ENCODE assay signal across 14 cellular contexts in the genomic region with DNA sequence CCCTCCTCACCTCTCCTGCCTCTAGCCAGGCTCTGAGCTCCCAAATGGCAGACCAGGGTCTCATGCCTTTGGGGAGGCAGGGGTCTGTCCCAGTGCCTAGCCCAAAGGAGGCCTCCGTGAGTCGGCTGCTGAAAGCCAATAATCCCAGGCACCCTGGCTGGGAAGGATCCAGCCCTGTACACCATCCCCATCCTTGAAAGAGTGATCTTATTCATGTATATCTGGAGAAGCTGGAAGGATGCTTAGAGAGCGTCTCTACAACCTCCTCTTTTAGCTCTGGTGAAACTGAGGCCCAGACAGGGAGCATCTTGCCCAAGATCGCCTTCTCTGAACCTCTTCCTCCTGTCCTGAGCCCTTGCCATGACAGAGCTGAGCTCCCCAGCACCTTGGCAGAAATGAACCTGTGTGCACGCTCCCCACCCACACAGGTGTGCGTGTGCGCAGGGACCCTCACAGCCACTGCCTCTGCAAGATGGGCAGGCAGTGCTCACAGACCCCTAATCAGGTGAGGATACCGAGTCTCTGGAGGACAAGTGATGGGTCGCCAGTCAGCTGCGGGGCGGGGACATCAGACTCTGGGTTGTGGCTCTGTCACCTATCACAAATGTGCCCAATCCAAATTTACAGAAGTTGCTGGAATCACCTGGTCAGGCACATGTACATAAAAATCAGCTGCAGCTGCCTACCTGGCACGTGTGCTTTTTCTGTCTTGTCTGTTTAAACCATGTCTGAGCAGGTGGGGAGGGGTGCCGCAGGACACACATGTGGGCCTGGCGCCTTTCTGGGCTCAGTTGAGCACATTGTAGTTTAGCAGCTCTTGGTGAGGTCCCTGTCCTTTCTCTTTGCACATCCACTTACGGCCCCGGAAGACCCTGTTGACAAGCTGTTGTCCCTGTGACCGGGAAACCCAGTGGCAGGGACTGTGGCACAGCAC. TPM values are rescaled to one million over a fixed set of nuclear protein-coding genes. Genes with fewer than 3 reads are reported as not detected.
DNase-seq lines count a peak whose midpoint lies in the region; ATAC-seq and TF ChIP-seq lines count a peak whose summit lies in the region.
"Had no signal": no experiment of that assay in that cellular context is flagged by ENCODE, and none has a peak within 500 bp of the region (broad histone marks: within the 10 kb centered on the region; RNA-seq: fewer than 3 reads in every experiment).

No MANE protein-coding gene starts in this region.

- TF ChIP-seq CTCF in SK-N-SH (IDR thresholded peaks at IDR 0.05) (no peak), dorsolateral prefrontal cortex (IDR thresholded peaks at IDR 0.05 in 54 of 56, conservative IDR thresholded peaks at IDR 0.05 in 2 of 56; ENCODE audit: low read depth in 1 of 56, partially characterized antibody in 56 of 56) (no peak)

- 82% methylated on average over 10 of the region's 17 CpGs for WGBS in SK-N-SH (ENCODE audit: low lambda C conversion rate)

- no peaks in the 10 kb centered on the region for H3K36me3 Mint-ChIP-seq in activated CD8-positive, alpha-beta T cell treated with anti-CD3 and anti-CD28 coated beads, Interleukin-2, amount 10 ng/mL, durations not matched to agents 7 days and 5 days (ENCODE audit: low read depth)

- H3F3A ChIP-seq in SK-N-SH (replicated peaks; ENCODE audit: insufficient read depth): no peaks in the 10 kb centered on the region

- no peak overlapping the region for H3K4me3 Mint-ChIP-seq in activated CD8-positive, alpha-beta T cell treated with anti-CD3 and anti-CD28 coated beads, Interleukin-2, amount 10 ng/mL, durations not matched to agents 7 days and 5 days

- H3K27ac ChIP-seq in SK-N-SH (ENCODE audit: low read depth in 2 of 2, low read length in 1 of 2) (no peak overlapping the region), dorsolateral prefrontal cortex (peak overlapping the region in 58 of 59 donors; percentile 12 to 98 (median 94)), muscle layer of colon (ENCODE audit: low read depth, low read length) (peak overlapping the region; percentile 26), substantia nigra (ENCODE audit: low read depth, low read length, poor library complexity, severe bottlenecking) (peak overlapping the region; percentile 91)
- H3K27ac ChIP-seq: SK-N-MC had no signal

- H3K9me3 Mint-ChIP-seq in activated CD8-positive, alpha-beta T cell treated with anti-CD3 and anti-CD28 coated beads, Interleukin-2, amount 10 ng/mL, durations not matched to agents 7 days and 5 days (ENCODE audit: insufficient read depth): no peaks in the 10 kb centered on the region

- intact Hi-C loops in dorsolateral prefrontal cortex (cut with DNase I): no loop called here

- H3K4me3 ChIP-seq in SK-N-SH (ENCODE audit: low read depth in 2 of 2, low read length in 1 of 2) (no peak overlapping the region), dorsolateral prefrontal cortex (peak overlapping the region in 35 of 59 donors; percentile 44 to 71 (median 63)), muscle layer of colon (ENCODE audit: low read depth in 1 of 2, low read length in 2 of 2) (peak overlapping the region; percentile 58 to 62)
- H3K4me3 ChIP-seq: SK-N-MC had no signal

- H3K4me1 Mint-ChIP-seq in activated CD8-positive, alpha-beta T cell treated with anti-CD3 and anti-CD28 coated beads, Interleukin-2, amount 10 ng/mL, durations not matched to agents 7 days and 5 days (ENCODE audit: low read depth): peaks cover 16% of the 10 kb centered on the region

- no peaks in the 10 kb centered on the region for H3K79me2 ChIP-seq in SK-N-SH (ENCODE audit: insufficient read depth)

- H3K9ac ChIP-seq in SK-N-SH (no peak overlapping the region), muscle layer of colon (ENCODE audit: low read length) (peak overlapping the region; percentile 53)

- peak; percentile 29 for DNase-seq in SK-N-SH
- peak in 6 of 10 donors; percentile 18 to 38 (median 30) for DNase-seq in dorsolateral prefrontal cortex
- DNase-seq in substantia nigra (lab: John Stamatoyannopoulos, UW): no peak
- DNase-seq in activated CD8-positive, alpha-beta T cell treated with anti-CD3 and anti-CD28 coated beads, Interleukin-2, amount 10 ng/mL, durations not matched to agents 7 days and 5 days: no peak
- no peak for DNase-seq in NK-92 treated with Interleukin-12 subunit alpha and Interleukin-12 subunit beta, amount 100 ng/mL, for 24 hours (lab: John Stamatoyannopoulos, UW)
- DNase-seq in NCI-H1436 treated with DMSO at 0.1 percent for 48 hours (lab: John Stamatoyannopoulos, UW): no peak
- DNase-seq: 8988T; activated CD4-positive, alpha-beta T cell treated with anti-CD3 and anti-CD28 coated beads, Interleukin-2, amount 50 U/mL, for 4 hours; DMS79; esophagus squamous epithelium had no signal

- H3K27me3 Mint-ChIP-seq in activated CD8-positive, alpha-beta T cell treated with anti-CD3 and anti-CD28 coated beads, Interleukin-2, amount 10 ng/mL, durations not matched to agents 7 days and 5 days (ENCODE audit: low read depth): peaks cover 41% of the 10 kb centered on the region

- H3K9me2 ChIP-seq in SK-N-SH: no peaks in the 10 kb centered on the region

- no peaks in the 10 kb centered on the region for H3K4me1 ChIP-seq in SK-N-SH (ENCODE audit: control insufficient read depth in 1 of 2, insufficient read depth in 2 of 2, low read depth in 1 of 2, low read length in 1 of 2)
- H3K4me1 ChIP-seq in muscle layer of colon (ENCODE audit: insufficient read depth, low read length): peaks cover 6% of the 10 kb centered on the region

- TF ChIP-seq RAD21 in SK-N-SH (IDR thresholded peaks at IDR 0.05; ENCODE audit: low read length): no peak

- H3K4me2 ChIP-seq in SK-N-SH: no peak overlapping the region

- POLR2A ChIA-PET in SK-N-SH (lab: Yijun Ruan, JAX): interaction anchor here (0.5 kb wide), 1 partner anchor 155 kb away, joined by 3 read pairs; no protein-coding TSS in a partner anchor
- POLR2A ChIA-PET in activated CD8-positive, alpha-beta T cell treated with anti-CD3 and anti-CD28 coated beads, Interleukin-2, amount 10 ng/mL, durations not matched to agents 7 days and 5 days (lab: Charles Lee): no interaction called here

- no peaks in the 10 kb centered on the region for H3K27me3 ChIP-seq in SK-N-SH (ENCODE audit: insufficient read depth)
- H3K27me3 ChIP-seq in dorsolateral prefrontal cortex: no peaks in the 10 kb centered on the region
- H3K27me3 ChIP-seq in muscle layer of colon (ENCODE audit: control insufficient read depth in 1 of 2, insufficient read depth in 2 of 2, low read length in 2 of 2): no peaks in the 10 kb centered on the region
- H3K27me3 ChIP-seq: esophagus squamous epithelium had no signal

- H4K20me1 ChIP-seq in SK-N-SH (ENCODE audit: insufficient read depth): no peaks in the 10 kb centered on the region

- no peak overlapping the region for H3K27ac Mint-ChIP-seq in activated CD8-positive, alpha-beta T cell treated with anti-CD3 and anti-CD28 coated beads, Interleukin-2, amount 10 ng/mL, durations not matched to agents 7 days and 5 days

- TF ChIP-seq EP300 in SK-N-SH (IDR thresholded peaks at IDR 0.05; ENCODE audit: borderline replicate concordance in 1 of 2, low read depth in 1 of 2, low read length in 1 of 2): no peak

- H3K36me3 ChIP-seq in SK-N-SH (replicated peaks in 1 of 2; ENCODE audit: control insufficient read depth in 1 of 2, insufficient read depth in 2 of 2, low read length in 1 of 2): no peaks in the 10 kb centered on the region
- H3K36me3 ChIP-seq in muscle layer of colon (ENCODE audit: insufficient read depth, low read length): no peaks in the 10 kb centered on the region
- H3K36me3 ChIP-seq: esophagus squamous epithelium had no signal

- CTCF ChIA-PET in SK-N-SH (lab: Yijun Ruan, JAX): interaction anchor here (1.1 to 2.1 kb wide), 3 partner anchors 11 to 20 kb away, joined by 4 to 11 read pairs (median 5); no protein-coding TSS in a partner anchor
- CTCF ChIA-PET in activated CD8-positive, alpha-beta T cell treated with anti-CD3 and anti-CD28 coated beads, Interleukin-2, amount 10 ng/mL, durations not matched to agents 7 days and 5 days (lab: Charles Lee): interaction anchor here (1.2 to 2.2 kb wide), 2 partner anchors 20 to 89 kb away, joined by 4 to 14 read pairs; no protein-coding TSS in a partner anchor

- H3K9me3 ChIP-seq in SK-N-SH (no peaks in the 10 kb centered on the region), muscle layer of colon (ENCODE audit: low read length) (no peaks in the 10 kb centered on the region)
- H3K9me3 ChIP-seq: esophagus squamous epithelium had no signal

- H2AFZ ChIP-seq in SK-N-SH (ENCODE audit: low read depth): no peak overlapping the region

- no peak for ATAC-seq in SK-N-SH treated with all-trans-retinoic acid at 6 μM for 48 hours
- no peak for ATAC-seq in activated CD8-positive, alpha-beta T cell treated with anti-CD3 and anti-CD28 coated beads, Interleukin-2, amount 10 ng/mL, durations not matched to agents 7 days and 5 days

TF ChIP-seq in SK-N-SH, 30 proteins besides CTCF, POLR2A, EP300 and RAD21 (continues in another document):
- no peak for TF ChIP-seq GATA2 (CRISPR knock-in tag; IDR thresholded peaks at IDR 0.05)
- no peak for TF ChIP-seq ELF1 (IDR thresholded peaks at IDR 0.05)
- no peak for TF ChIP-seq MEF2A (IDR thresholded peaks at IDR 0.05; ENCODE audit: borderline replicate concordance, low read depth)
- TF ChIP-seq FOSL2 (IDR thresholded peaks at IDR 0.05; ENCODE audit: borderline replicate concordance, low read depth): no peak
- no peak for TF ChIP-seq SIN3A (IDR thresholded peaks at IDR 0.05; ENCODE audit: borderline replicate concordance, low read depth, low read length)
- no peak for TF ChIP-seq POLR2AphosphoS5 (IDR thresholded peaks at IDR 0.05; ENCODE audit: low read depth, low read length)
- no peak for TF ChIP-seq TCF12 (IDR thresholded peaks at IDR 0.05)

TF ChIP-seq in SK-N-SH treated with all-trans-retinoic acid at 6 μM for 48 hours, 23 proteins besides CTCF, POLR2A, EP300 and RAD21 (continues in another document):
- no peak for TF ChIP-seq ZNF70 (CRISPR knock-in tag; IDR thresholded peaks at IDR 0.05)
- no peak for TF ChIP-seq GLIS3 (CRISPR knock-in tag; IDR thresholded peaks at IDR 0.05)

RNA-seq across cellular contexts. Expression of a gene that starts 49.3 kb away (rescaled TPM):
- 0.13 TPM in 1 of 2 replicates, not detected in the other for polyA plus RNA-seq in SK-N-SH (2012; rRNA removed)
- polyA plus RNA-seq in SK-N-SH (2012; cell fraction: cytosol; rRNA removed): 0.01 and 0.20 TPM in 2 replicates
- 0.08 TPM in 2 replicates for polyA plus RNA-seq in SK-N-SH (2012; cell fraction: nucleus; rRNA removed)
- 10 to 100 TPM in 1 of 120 experiments, 1 to 10 TPM in 118, under 1 TPM in 1; 0.67 to 11.8 (median 2.7) TPM for total RNA-seq in dorsolateral prefrontal cortex
- total RNA-seq in activated CD8-positive, alpha-beta T cell treated with anti-CD3 and anti-CD28 coated beads, Interleukin-2, amount 10 ng/mL, durations not matched to agents 7 days and 5 days: not detected
- total RNA-seq: left colon had no signal

Comparison
In these comparisons a context has a peak if more than half of its experiments do, and no peak if none do; other contexts are left out.
1. DNase-seq: peak in SK-N-SH (single experiment) and dorsolateral prefrontal cortex (6 of 10); none in substantia nigra (0 of 49), activated CD8-positive, alpha-beta T cell treated with anti-CD3 and anti-CD28 coated beads, Interleukin-2, amount 10 ng/mL, durations not matched to agents 7 days and 5 days (single experiment), NK-92 treated with Interleukin-12 subunit alpha and Interleukin-12 subunit beta, amount 100 ng/mL, for 24 hours (single experiment) and NCI-H1436 treated with DMSO at 0.1 percent for 48 hours (single experiment).
2. H3K27ac ChIP-seq: peak in dorsolateral prefrontal cortex (58 of 59), muscle layer of colon (single experiment) and substantia nigra (single experiment); none in SK-N-SH (0 of 2).
3. H3K4me3 ChIP-seq: peak in dorsolateral prefrontal cortex (35 of 59) and muscle layer of colon (2 of 2); none in SK-N-SH (0 of 2).